ENCODE assay signal across 23 cellular contexts in the genomic region with DNA sequence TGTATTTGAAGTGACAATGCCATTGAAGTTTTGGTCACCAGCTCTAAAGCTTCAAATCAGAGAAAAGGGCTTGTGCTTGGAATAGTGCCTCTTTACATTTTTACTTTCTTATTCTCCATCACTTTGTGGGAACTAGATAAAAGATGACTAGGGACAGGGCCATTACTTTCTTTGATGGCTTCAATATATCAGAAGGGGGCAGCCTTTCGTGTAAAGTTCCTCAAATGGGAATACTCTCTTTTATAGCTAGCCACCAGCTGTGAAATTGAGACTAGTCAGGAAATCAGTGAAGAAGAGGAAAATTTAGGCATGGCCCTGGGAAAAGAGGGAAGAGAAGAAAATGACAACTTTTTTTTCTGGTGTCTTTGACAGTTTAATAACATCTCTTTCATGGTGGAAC.
"Had no signal": no experiment of that assay in that cellular context is flagged by ENCODE, and none has a peak within 500 bp of the region (broad histone marks: within the 10 kb centered on the region; RNA-seq: fewer than 3 reads in every experiment).

No MANE protein-coding gene starts in this region.

- DNase-seq: activated CD4-positive, alpha-beta memory T cell treated with anti-CD3 and anti-CD28 coated beads, Interleukin-2, amount 10 ng/mL, durations not matched to agents 7 days and 5 days; activated CD4-positive, alpha-beta T cell treated with anti-CD3 and anti-CD28 coated beads for 1 hour; activated CD4-positive, alpha-beta T cell treated with anti-CD3 and anti-CD28 coated beads, Interleukin-2, amount 10 ng/mL, durations not matched to agents 7 days and 5 days; activated naive CD8-positive, alpha-beta T cell treated with anti-CD3 and anti-CD28 coated beads, Interleukin-2, amount 50 U/mL, for 24 hours; activated T-cell treated with anti-CD3 and anti-CD28 coated beads, Interleukin-2, amount 50 U/mL, for 4 hours; amygdala; central memory CD4-positive, alpha-beta T cell; foreskin fibroblast; heart left ventricle; hypothalamus; left ventricle myocardium inferior; mucosa of descending colon; pancreas; retina; stimulated activated CD4-positive, alpha-beta T cell treated with anti-CD3 and anti-CD28 coated beads, Interleukin-12 subunit alpha, Interleukin-12 subunit beta, amount 100 ng/mL, for 4 hours; stimulated activated CD4-positive, alpha-beta T cell treated with anti-CD3 and anti-CD28 coated beads, Interleukin-4, amount 100 ng/mL, for 1 hour; stimulated activated naive CD8-positive, alpha-beta T cell treated with anti-CD3 and anti-CD28 coated beads, Interleukin-15, Interleukin-2, amounts not matched to agents 100 U/mL and 50 U/mL, for 24 hours; T-helper 9 cell; testis; transverse colon had no signal

- ATAC-seq: activated naive CD8-positive, alpha-beta T cell treated with anti-CD3 and anti-CD28 coated beads, Interleukin-2, amount 50 U/mL, for 24 hours; activated T-cell treated with anti-CD3 and anti-CD28 coated beads, Interleukin-2, amount 50 U/mL, for 4 hours; esophagus mucosa; heart left ventricle; mucosa of descending colon; natural killer cell treated with Interleukin-12 subunit alpha and Interleukin-12 subunit beta and Interleukin-15 and Interleukin-18, amount 100 ng/mL, for 72 hours; pancreas; sciatic nerve; stimulated activated naive CD8-positive, alpha-beta T cell treated with anti-CD3 and anti-CD28 coated beads, Interleukin-15, Interleukin-2, amounts not matched to agents 100 U/mL and 50 U/mL, for 24 hours had no signal
